Comparison of ENCODE assay signal across 13 cellular contexts in genomic region chr17:50196826-50197225, GRCh38. TPM values are rescaled to one million over a fixed set of nuclear protein-coding genes. Genes with fewer than 3 reads are reported as not detected.
DNase-seq lines count a peak whose midpoint lies in the region; ATAC-seq and TF ChIP-seq lines count a peak whose summit lies in the region.
"Had no signal": no experiment of that assay in that cellular context is flagged by ENCODE, and none has a peak within 500 bp of the region (broad histone marks: within the 10 kb centered on the region; RNA-seq: fewer than 3 reads in every experiment).

No MANE protein-coding gene starts in this region.

- POLR2A ChIA-PET in MCF 10A (lab: Yijun Ruan, JAX): interaction anchor here (0.9 to 1.7 kb wide), 3 partner anchors 19 to 27 kb away, joined by 3 to 10 read pairs (median 4); no protein-coding TSS in a partner anchor

- H3K4me1 Mint-ChIP-seq in MCF 10A (ENCODE audit: insufficient read depth, unreplicated experiment) (peaks cover 20% of the 10 kb centered on the region), mesothelial cell of epicardium (peaks cover 47% of the 10 kb centered on the region)

- H3K36me3 ChIP-seq in tibial nerve: peaks cover 5 to 62% (median 8%) of the 10 kb centered on the region in 3 donors

- H3K4me3 ChIP-seq in HFF-Myc (replicated peaks; ENCODE audit: low read depth, low read length): peak overlapping the region; percentile 100
- H3K4me3 ChIP-seq in tibial nerve: no peak overlapping the region
- H3K4me3 ChIP-seq: SK-N-MC had no signal

- TF ChIP-seq CTCF in HFF-Myc (IDR thresholded peaks at IDR 0.05; ENCODE audit: low read depth, low read length, missing control alignments): no peak
- TF ChIP-seq CTCF in MCF 10A (IDR thresholded peaks at IDR 0.05; ENCODE audit: unreplicated experiment): no peak
- no peak for TF ChIP-seq CTCF in mesothelial cell of epicardium (IDR thresholded peaks at IDR 0.05; ENCODE audit: unreplicated experiment)
- TF ChIP-seq CTCF in tibial nerve (IDR thresholded peaks at IDR 0.05): no peak

- H3K27ac Mint-ChIP-seq in MCF 10A (ENCODE audit: low read depth, unreplicated experiment) (no peak overlapping the region), mesothelial cell of epicardium (peak overlapping the region; percentile 64)

- WGBS in tibial nerve, 2 donors: 39 to 57% methylated on average over 6 of the region's 6 CpGs

- no peak for DNase-seq in HFF-Myc (ENCODE audit: extremely low read depth, low read depth)
- peak; percentile 54 for DNase-seq in MCF 10A (ENCODE audit: unreplicated experiment)
- no peak for DNase-seq in mesothelial cell of epicardium (ENCODE audit: low spot score in 2 of 2, unreplicated experiment in 2 of 2)
- no peak for DNase-seq in tibial nerve (ENCODE audit: low spot score in 2 of 2)
- DNase-seq in left lobe of liver (ENCODE audit: low spot score): no peak
- DNase-seq in activated CD8-positive, alpha-beta memory T cell treated with anti-CD3 and anti-CD28 coated beads for 24 hours: no peak
- DNase-seq: activated CD4-positive, alpha-beta T cell treated with anti-CD3 and anti-CD28 coated beads for 1 hour; Calu3; GOT3; NCI-H1930 had no signal

- no peak for TF ChIP-seq POLR2A in tibial nerve (IDR thresholded peaks at IDR 0.05)

- H3K27me3 ChIP-seq in tibial nerve: peaks cover 0 to 10% of the 10 kb centered on the region in 2 donors

- peak overlapping the region; percentile 17 to 95 (median 71) for H3K27ac ChIP-seq in tibial nerve
- H3K27ac ChIP-seq: SK-N-MC had no signal

- CTCF ChIA-PET in MCF 10A (lab: Yijun Ruan, JAX): interaction anchor here (0.7 to 3.5 kb wide), 17 partner anchors 12 to 263 kb away, joined by 3 to 122 read pairs (median 3); partner anchors contain the start of gene SGCA

- peak in 1 of 2 donors; percentile 17 for TF ChIP-seq EP300 in tibial nerve (IDR thresholded peaks at IDR 0.05)

- no TSS peak for BruUV-seq in MCF 10A (replicated peaks; lab: Mats Ljungman, UMichigan)

- peaks cover 0 to 59% (median 20%) of the 10 kb centered on the region in 4 donors for H3K4me1 ChIP-seq in tibial nerve

- intact Hi-C loops in MCF 10A (cut with micrococcal nuclease): no loop called here

- H3K36me3 Mint-ChIP-seq in MCF 10A (ENCODE audit: insufficient read depth, unreplicated experiment): no peaks in the 10 kb centered on the region
- peaks cover 26% of the 10 kb centered on the region for H3K36me3 Mint-ChIP-seq in mesothelial cell of epicardium
- H3K36me3 Mint-ChIP-seq: IgD-negative memory B cell had no signal

- H3K9me3 Mint-ChIP-seq in MCF 10A (ENCODE audit: unreplicated experiment): no peaks in the 10 kb centered on the region
- no peaks in the 10 kb centered on the region for H3K9me3 Mint-ChIP-seq in mesothelial cell of epicardium
- H3K9me3 Mint-ChIP-seq: IgD-negative memory B cell had no signal

- ATAC-seq in left lobe of liver (no peak), GM18870 (IDR thresholded peaks at IDR 0.05; ENCODE audit: unreplicated experiment) (no peak)

- H3K9me3 ChIP-seq in tibial nerve: no peaks in the 10 kb centered on the region

- H3K27me3 Mint-ChIP-seq in MCF 10A (ENCODE audit: insufficient read depth, unreplicated experiment) (no peaks in the 10 kb centered on the region), mesothelial cell of epicardium (ENCODE audit: low read depth) (peaks cover 9% of the 10 kb centered on the region)

- H3K4me3 Mint-ChIP-seq in MCF 10A (ENCODE audit: unreplicated experiment) (no peak overlapping the region), mesothelial cell of epicardium (peak overlapping the region; percentile 85)
- H3K4me3 Mint-ChIP-seq: IgD-negative memory B cell had no signal

RNA-seq across cellular contexts. Expression of gene COL1A1, which starts 4.6 kb away (rescaled TPM):
- total RNA-seq in MCF 10A (2022) (3.4 and 4.5 TPM in 2 replicates), mesothelial cell of epicardium (3,780 to 4,004 TPM (median 3,972 TPM) in 3 replicates), tibial nerve (100 to 1,000 TPM in 1 of 4 donors, 10 to 100 TPM in 3; 31.5 to 185 (median 73.0) TPM), left lobe of liver (19.3 TPM)

RNA-seq across cellular contexts. Expression of gene SGCA, which starts 31.0 kb away (rescaled TPM):
- total RNA-seq in MCF 10A (2022): not detected in 2 replicates
- total RNA-seq in mesothelial cell of epicardium: not detected in 3 replicates
- 1 to 10 TPM; 1.8 to 7.8 (median 4.9) TPM for total RNA-seq in tibial nerve
- total RNA-seq in left lobe of liver: 1.0 TPM
- total RNA-seq: Calu3 had no signal

RNA-seq across cellular contexts. Expression of gene PPP1R9B, which starts 46.3 kb away (rescaled TPM):
- total RNA-seq in MCF 10A (2022): 33.4 and 34.8 TPM in 2 replicates
- 56.4 to 58.6 TPM (median 56.6 TPM) in 3 replicates for total RNA-seq in mesothelial cell of epicardium
- total RNA-seq in tibial nerve: 10 to 100 TPM; 28.4 to 54.9 (median 36.9) TPM
- total RNA-seq in left lobe of liver: 18.1 TPM

Comparison
In these comparisons a context has a peak if more than half of its experiments do, and no peak if none do; other contexts are left out.
1. RNA of gene COL1A1, which starts 4.6 kb away (total RNA-seq): 3,780 to 4,004 TPM in mesothelial cell of epicardium; 31.5 to 185 TPM in tibial nerve, 19.3 TPM in left lobe of liver (single experiment) and 3.4 to 4.5 TPM in MCF 10A; every median in the first group is over 10 times any median in the second.